8 cellular contexts compared by ENCODE assay signal in the genomic region with DNA sequence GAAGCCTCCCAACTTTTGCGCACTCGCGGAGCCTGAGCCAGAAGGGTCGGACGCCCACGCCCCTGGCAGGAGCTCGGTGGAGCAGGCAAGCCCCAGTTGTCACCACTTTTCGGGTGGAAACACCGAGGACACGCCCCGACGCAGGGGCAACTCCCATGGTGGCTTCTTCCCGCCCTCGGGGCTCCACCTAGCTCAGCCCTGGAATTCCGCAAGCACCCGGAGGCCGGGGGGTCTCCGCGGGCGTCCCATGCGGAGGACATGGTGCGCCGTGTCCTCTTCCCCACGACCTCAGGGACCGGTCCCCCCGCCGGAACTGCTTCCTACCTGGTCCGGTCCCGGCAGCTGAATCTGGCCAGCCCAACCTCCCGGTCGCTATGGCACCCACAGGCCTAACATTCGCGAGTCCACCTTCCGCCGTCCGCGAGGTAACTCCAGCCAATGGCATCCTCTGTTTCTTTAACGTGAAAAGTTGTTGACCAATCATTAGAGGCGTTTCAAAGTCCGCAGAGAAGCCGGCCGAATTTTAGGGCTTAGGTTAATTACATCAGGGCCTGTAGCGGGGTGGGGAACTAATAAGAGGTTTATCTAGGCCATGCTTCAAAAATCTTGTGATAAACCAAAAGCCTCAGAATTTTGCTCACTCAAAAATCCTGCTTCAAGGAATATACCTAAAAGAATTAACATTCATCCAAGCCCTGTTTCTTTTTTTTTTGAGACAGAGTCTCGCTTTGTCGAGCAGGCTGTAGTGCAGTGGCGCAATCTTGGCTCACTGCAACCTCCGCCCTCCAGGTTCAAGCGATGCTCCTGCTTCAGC. TPM values are rescaled to one million over a fixed set of nuclear protein-coding genes. Genes with fewer than 3 reads are reported as not detected.
DNase-seq lines count a peak whose midpoint lies in the region; ATAC-seq and TF ChIP-seq lines count a peak whose summit lies in the region.

A gene with protein sequence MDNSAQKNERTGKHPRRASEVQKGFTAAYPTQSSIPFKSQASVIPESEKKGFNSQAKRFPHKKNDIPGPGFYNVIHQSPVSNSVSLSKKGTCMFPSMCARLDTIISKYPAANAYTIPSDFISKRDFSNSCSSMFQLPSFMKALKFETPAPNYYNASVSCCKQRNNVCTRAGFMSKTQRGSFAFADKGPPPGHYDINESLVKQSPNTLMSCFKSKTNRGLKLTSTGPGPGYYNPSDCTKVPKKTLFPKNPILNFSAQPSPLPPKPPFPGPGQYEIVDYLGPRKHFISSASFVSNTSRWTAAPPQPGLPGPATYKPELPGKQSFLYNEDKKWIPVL (minus strand): TSS at position 433 of the 814 bp plus-strand sequence. CDS start 12,394 bp downstream, outside the sequence.

- H3K27me3 ChIP-seq in right lobe of liver = no peaks in the 10 kb centered on the region

- peak; percentile 31 for TF ChIP-seq POLR2A in right lobe of liver (IDR thresholded peaks at IDR 0.05)

- peak; percentile 38 for ATAC-seq in HG03135 (IDR thresholded peaks at IDR 0.05; ENCODE audit: unreplicated experiment)
- ATAC-seq in activated CD8-positive, alpha-beta T cell treated with anti-CD3 and anti-CD28 coated beads for 36 hours = peak; percentile 54
- peak; percentile 75 to 82 (median 78) for ATAC-seq in right lobe of liver

- peak within 1 kb of the TSS; percentile 65 to 81 (median 73) for H3K4me3 ChIP-seq in right lobe of liver

- H3K4me1 Mint-ChIP-seq in activated CD8-positive, alpha-beta T cell treated with anti-CD3 and anti-CD28 coated beads for 36 hours (ENCODE audit: low read depth) = peaks cover 36% of the 10 kb centered on the region

- WGBS in right lobe of liver (ENCODE audit: insufficient coverage, low coverage, low lambda C conversion rate, missing lambda C conversion rate) = 5% methylated on average over 21 of the region's 48 CpGs

- H3K27ac Mint-ChIP-seq in activated CD8-positive, alpha-beta T cell treated with anti-CD3 and anti-CD28 coated beads for 36 hours = peak within 1 kb of the TSS; percentile 85

- H3K4me3 Mint-ChIP-seq in activated CD8-positive, alpha-beta T cell treated with anti-CD3 and anti-CD28 coated beads for 36 hours = peak within 1 kb of the TSS; percentile 84

- no peaks in the 10 kb centered on the region for H3K36me3 ChIP-seq in right lobe of liver

- H3K27me3 Mint-ChIP-seq in activated CD8-positive, alpha-beta T cell treated with anti-CD3 and anti-CD28 coated beads for 36 hours = no peaks in the 10 kb centered on the region

- DNase-seq in COLO668 (lab: John Stamatoyannopoulos, UW; ENCODE audit: unreplicated experiment) (peak; percentile 97), NCI-H82 (lab: John Stamatoyannopoulos, UW) (peak; percentile 96), right lobe of liver (peak; percentile 84 to 90 (median 90)), NCI-H146 (lab: John Stamatoyannopoulos, UW) (no peak)
- peak; percentile 89 for DNase-seq in activated CD8-positive, alpha-beta T cell treated with anti-CD3 and anti-CD28 coated beads for 36 hours
- DNase-seq in effector CD4-positive, alpha-beta T cell = peak; percentile 45
- peak; percentile 78 for DNase-seq in stimulated activated CD4-positive, alpha-beta T cell treated with anti-CD3 and anti-CD28 coated beads, Interleukin-4, amount 100 ng/mL, for 24 hours

- H3K4me1 ChIP-seq in right lobe of liver = peaks cover 0 to 13% (median 0%) of the 10 kb centered on the region in 4 donors

- intact Hi-C loops in activated CD8-positive, alpha-beta T cell treated with anti-CD3 and anti-CD28 coated beads for 36 hours (cut with micrococcal nuclease) = loop anchor here (5.0 kb wide), 1 partner anchor 224 kb away; no protein-coding TSS in a partner anchor
- intact Hi-C loops in right lobe of liver (cut with DNase I) = no loop called here

- no peaks in the 10 kb centered on the region for H3K36me3 Mint-ChIP-seq in activated CD8-positive, alpha-beta T cell treated with anti-CD3 and anti-CD28 coated beads for 36 hours (ENCODE audit: low read depth)

- CTCF ChIA-PET in activated CD8-positive, alpha-beta T cell treated with anti-CD3 and anti-CD28 coated beads for 36 hours (lab: Charles Lee) = interaction anchor here (0.7 to 9.6 kb wide), 17 partner anchors 10 to 263 kb away, joined by 3 to 103 read pairs (median 7); partner anchors contain the start of gene RCAN3

- H3K9me3 ChIP-seq in right lobe of liver = no peaks in the 10 kb centered on the region

- POLR2A ChIA-PET in activated CD8-positive, alpha-beta T cell treated with anti-CD3 and anti-CD28 coated beads for 36 hours (lab: Charles Lee) = interaction anchor here (0.6 to 2.0 kb wide), 10 partner anchors 10 to 230 kb away, joined by 3 to 8 read pairs (median 3); partner anchors contain the start of gene SRRM1

- no peak for TF ChIP-seq CTCF in activated CD8-positive, alpha-beta T cell treated with anti-CD3 and anti-CD28 coated beads for 36 hours (IDR thresholded peaks at IDR 0.05)
- TF ChIP-seq CTCF in right lobe of liver (IDR thresholded peaks at IDR 0.05) = no peak

- no peaks in the 10 kb centered on the region for H3K9me3 Mint-ChIP-seq in activated CD8-positive, alpha-beta T cell treated with anti-CD3 and anti-CD28 coated beads for 36 hours

- peak within 1 kb of the TSS in 1 of 3 donors; percentile 37 for H3K27ac ChIP-seq in right lobe of liver

RNA-seq across cellular contexts. Expression of the gene that starts here (rescaled TPM):
- 1 to 10 TPM; 5.6 to 6.3 TPM for total RNA-seq in activated CD8-positive, alpha-beta T cell treated with anti-CD3 and anti-CD28 coated beads for 36 hours
- 1 to 10 TPM; 1.0 to 3.6 (median 1.7) TPM for total RNA-seq in right lobe of liver
